In the genomic region with DNA sequence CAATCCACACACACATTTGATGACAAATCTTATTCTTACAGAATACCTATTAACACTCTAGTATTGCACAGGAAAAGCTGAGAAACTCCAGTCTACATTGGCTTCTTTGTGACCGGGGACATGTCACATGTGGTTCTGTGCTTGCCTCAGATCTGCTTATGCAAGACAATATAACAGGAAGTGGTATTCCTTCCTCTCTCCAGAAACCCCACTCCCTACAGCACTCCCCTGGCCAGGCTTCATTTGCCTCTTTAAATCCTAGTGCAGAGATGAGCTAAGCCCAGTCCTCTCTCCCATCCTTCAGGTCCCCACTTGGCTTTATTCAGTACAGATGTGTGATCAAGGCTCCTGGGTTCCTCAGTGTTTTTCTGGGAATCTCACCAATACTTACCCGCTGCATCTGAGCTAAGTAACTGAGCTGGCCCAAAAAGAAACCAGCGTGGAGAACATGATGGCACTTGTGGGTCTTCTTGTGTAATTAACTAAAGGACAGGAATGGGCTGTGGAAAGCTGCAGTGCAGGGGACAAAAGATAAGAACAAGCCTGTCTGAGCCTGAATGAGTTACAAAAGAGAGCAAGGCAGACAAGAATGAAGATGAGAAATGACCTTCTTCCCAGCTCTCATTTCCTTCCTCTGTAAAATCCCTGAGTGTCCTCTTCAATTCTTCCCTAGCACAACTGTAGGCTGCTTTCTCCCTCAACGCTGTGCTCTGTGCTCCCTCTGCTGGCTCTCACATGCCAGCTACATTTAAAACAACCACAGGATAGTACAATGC, we compare ENCODE assay signal across 8 cellular contexts.
A peak's percentile ranks its signal among the peaks of the same experiment; 100 is the strongest.
DNase-seq lines count a peak whose midpoint lies in the region; ATAC-seq, FAIRE-seq and TF ChIP-seq lines count a peak whose summit lies in the region.

No MANE protein-coding gene starts in this region.

- no peak overlapping the region for H2AFZ ChIP-seq in Karpas-422 (ENCODE audit: low read length)

- BruUV-seq in Panc1 (replicated peaks; lab: Mats Ljungman, UMichigan), result no TSS peak

- H3K9me3 ChIP-seq in DOHH2 (ENCODE audit: control insufficient read depth, insufficient read depth, low read length), result 0 out of 2 replicates have a peak, but pooled peaks cover 3% of the 10 kb centered on the region
- no peaks in the 10 kb centered on the region for H3K9me3 ChIP-seq in Karpas-422 (ENCODE audit: low read length)
- H3K9me3 ChIP-seq in Panc1 (ENCODE audit: control insufficient read depth, insufficient read depth, low read depth, low read length), result no peaks in the 10 kb centered on the region
- no peaks in the 10 kb centered on the region for H3K9me3 ChIP-seq in pancreas

- H3K27ac ChIP-seq in DOHH2 (ENCODE audit: low read depth, low read length) (no peak overlapping the region), Karpas-422 (ENCODE audit: low read length) (no peak overlapping the region), Panc1 (ENCODE audit: low read length) (no peak overlapping the region), pancreas (no peak overlapping the region)

- ATAC-seq in GM21723 (IDR thresholded peaks at IDR 0.05; ENCODE audit: unreplicated experiment), result peak; percentile 84
- peak; percentile 99 for ATAC-seq in Panc1
- peak; percentile 68 to 99 (median 96) for ATAC-seq in pancreas
- no peak for ATAC-seq in GM19324 (IDR thresholded peaks at IDR 0.05; ENCODE audit: low FRiP score, unreplicated experiment)

- intact Hi-C loops in Panc1 (cut with micrococcal nuclease; ENCODE audit: unreplicated experiment), result loop anchor here (1.0 to 5.0 kb wide), 2 partner anchors 801 to 862 kb away; no protein-coding TSS in a partner anchor
- intact Hi-C loops in pancreas (cut with DNase I), result loop anchor here in 1 of 3 donors (5.0 kb wide), 1 partner anchor 866 kb away; no protein-coding TSS in a partner anchor

- H3K9me2 ChIP-seq in DOHH2 (replicated peaks; ENCODE audit: control insufficient read depth, low read length) (no peaks in the 10 kb centered on the region), Karpas-422 (replicated peaks; ENCODE audit: insufficient read depth, low read length) (no peaks in the 10 kb centered on the region)

- TF ChIP-seq CTCF in DOHH2 (IDR thresholded peaks at IDR 0.05; ENCODE audit: low read depth, low read length, poor library complexity, severe bottlenecking), result peak; percentile 82
- TF ChIP-seq CTCF in Panc1 (IDR thresholded peaks at IDR 0.05), result peak; percentile 83
- peak in 3 of 4 donors; percentile 35 to 53 (median 48) for TF ChIP-seq CTCF in pancreas (IDR thresholded peaks at IDR 0.05)

- H3K4me1 ChIP-seq in DOHH2 (ENCODE audit: control insufficient read depth, low read length) (peaks cover 16% of the 10 kb centered on the region), Karpas-422 (ENCODE audit: low read length) (peaks cover 10% of the 10 kb centered on the region), Panc1 (ENCODE audit: control insufficient read depth, insufficient read depth, low read length) (no peaks in the 10 kb centered on the region), pancreas (no peaks in the 10 kb centered on the region)

- H3K4me3 ChIP-seq in DOHH2 (ENCODE audit: low read length) (no peak overlapping the region), Karpas-422 (ENCODE audit: low read length) (no peak overlapping the region), Panc1 (ENCODE audit: low read depth in 2 of 2, low read length in 2 of 2) (no peak overlapping the region), pancreas (no peak overlapping the region)

- H4K20me1 ChIP-seq in DOHH2 (ENCODE audit: control insufficient read depth, insufficient read depth, low read depth, low read length) (no peaks in the 10 kb centered on the region), Karpas-422 (ENCODE audit: insufficient read depth, low read depth, low read length) (no peaks in the 10 kb centered on the region)

- H3K9ac ChIP-seq in Karpas-422 (ENCODE audit: low read length), result no peak overlapping the region

- in situ Hi-C loops in Panc1 (cut with HindIII; ENCODE audit: low pct_unique_long_range_greater_than_20kb, low sequenced_read_pairs), result no loop called here

- H3K27me3 ChIP-seq in DOHH2 (ENCODE audit: control insufficient read depth, low read length), result no peaks in the 10 kb centered on the region
- H3K27me3 ChIP-seq in Karpas-422 (ENCODE audit: low read length), result no peaks in the 10 kb centered on the region
- H3K27me3 ChIP-seq in Panc1 (ENCODE audit: control insufficient read depth, insufficient read depth, low read length), result peaks cover 9% of the 10 kb centered on the region
- H3K27me3 ChIP-seq in pancreas, result no peaks in the 10 kb centered on the region

- WGBS in pancreas, 2 donors, result 35 to 44% methylated on average over 4 of the region's 4 CpGs

- POLR2A ChIA-PET in Panc1 (lab: Charles Lee), result no interaction called here

- DNase-seq in Karpas-422 (peak; percentile 54), Panc1 (ENCODE audit: low read depth, low spot score) (peak; percentile 35), globus pallidus (ENCODE audit: low spot score) (peak; percentile 76), pancreas (peak in 2 of 6 donors; percentile 17 to 50)
- peak; percentile 43 for DNase-seq in activated naive CD4-positive, alpha-beta T cell treated with anti-CD3 and anti-CD28 coated beads, Interleukin-2, amount 50 U/mL, for 16 hours

- CTCF ChIA-PET in Panc1 (lab: Charles Lee), result interaction anchor here (0.6 to 0.7 kb wide), 3 partner anchors 17 to 1436 kb away, joined by 3 to 6 read pairs (median 4); no protein-coding TSS in a partner anchor

- no peaks in the 10 kb centered on the region for H3K79me2 ChIP-seq in DOHH2 (ENCODE audit: control insufficient read depth, low read length)
- H3K79me2 ChIP-seq in Karpas-422 (ENCODE audit: low read length), result no peaks in the 10 kb centered on the region

- FAIRE-seq in pancreas (lab: Jason Lieb, UNC), result no peak

- H3F3A ChIP-seq in DOHH2 (ENCODE audit: control insufficient read depth, insufficient read depth), result no peaks in the 10 kb centered on the region

- peak overlapping the region; percentile 8; the same call in 1 of the 2 replicates for H3K4me2 ChIP-seq in DOHH2 (ENCODE audit: low read length)
- no peak overlapping the region for H3K4me2 ChIP-seq in Karpas-422 (ENCODE audit: low read depth, low read length, poor library complexity, severe bottlenecking)

- H3K36me3 ChIP-seq in DOHH2 (ENCODE audit: control insufficient read depth, low read length) (no peaks in the 10 kb centered on the region), Karpas-422 (ENCODE audit: insufficient read depth, low read length) (no peaks in the 10 kb centered on the region), Panc1 (ENCODE audit: control insufficient read depth, insufficient read depth, low read length) (no peaks in the 10 kb centered on the region), pancreas (no peaks in the 10 kb centered on the region)
